1 cellular context compared by ENCODE assay signal in the genomic region with DNA sequence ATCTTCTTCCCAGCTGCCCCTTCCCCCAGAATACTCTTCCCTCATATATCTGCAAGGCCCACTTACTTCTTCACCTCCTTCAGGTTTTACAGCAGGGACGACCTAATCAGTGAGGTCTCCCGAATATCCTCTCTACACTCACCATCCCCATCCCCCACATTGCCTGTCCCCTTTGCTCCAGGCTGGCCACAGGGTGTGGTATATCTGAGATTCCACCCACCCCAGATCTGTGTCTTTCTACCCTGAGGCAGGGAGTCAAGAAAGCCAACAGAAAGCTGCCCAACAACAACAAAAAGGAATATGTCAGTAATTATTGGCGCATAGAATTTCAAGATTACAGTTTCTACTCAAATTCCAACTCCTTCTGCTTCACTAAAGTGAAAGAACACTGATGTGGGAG.
TF ChIP-seq lines count a peak whose summit lies in the region.

No MANE protein-coding gene starts in this region.

TF ChIP-seq in SK-N-SH treated with all-trans-retinoic acid at 6 μM for 48 hours, 23 proteins besides CTCF, POLR2A, EP300 and RAD21 (continued from another document):
- TF ChIP-seq, protein P1, sequence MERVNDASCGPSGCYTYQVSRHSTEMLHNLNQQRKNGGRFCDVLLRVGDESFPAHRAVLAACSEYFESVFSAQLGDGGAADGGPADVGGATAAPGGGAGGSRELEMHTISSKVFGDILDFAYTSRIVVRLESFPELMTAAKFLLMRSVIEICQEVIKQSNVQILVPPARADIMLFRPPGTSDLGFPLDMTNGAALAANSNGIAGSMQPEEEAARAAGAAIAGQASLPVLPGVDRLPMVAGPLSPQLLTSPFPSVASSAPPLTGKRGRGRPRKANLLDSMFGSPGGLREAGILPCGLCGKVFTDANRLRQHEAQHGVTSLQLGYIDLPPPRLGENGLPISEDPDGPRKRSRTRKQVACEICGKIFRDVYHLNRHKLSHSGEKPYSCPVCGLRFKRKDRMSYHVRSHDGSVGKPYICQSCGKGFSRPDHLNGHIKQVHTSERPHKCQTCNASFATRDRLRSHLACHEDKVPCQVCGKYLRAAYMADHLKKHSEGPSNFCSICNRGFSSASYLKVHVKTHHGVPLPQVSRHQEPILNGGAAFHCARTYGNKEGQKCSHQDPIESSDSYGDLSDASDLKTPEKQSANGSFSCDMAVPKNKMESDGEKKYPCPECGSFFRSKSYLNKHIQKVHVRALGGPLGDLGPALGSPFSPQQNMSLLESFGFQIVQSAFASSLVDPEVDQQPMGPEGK (CRISPR knock-in tag; IDR thresholded peaks at IDR 0.05; ENCODE audit: borderline replicate concordance): no peak
- TF ChIP-seq RARB (CRISPR knock-in tag; IDR thresholded peaks at IDR 0.05) (no peak), PPARA (CRISPR knock-in tag; IDR thresholded peaks at IDR 0.05; ENCODE audit: borderline replicate concordance) (no peak)
